In the genomic region with DNA sequence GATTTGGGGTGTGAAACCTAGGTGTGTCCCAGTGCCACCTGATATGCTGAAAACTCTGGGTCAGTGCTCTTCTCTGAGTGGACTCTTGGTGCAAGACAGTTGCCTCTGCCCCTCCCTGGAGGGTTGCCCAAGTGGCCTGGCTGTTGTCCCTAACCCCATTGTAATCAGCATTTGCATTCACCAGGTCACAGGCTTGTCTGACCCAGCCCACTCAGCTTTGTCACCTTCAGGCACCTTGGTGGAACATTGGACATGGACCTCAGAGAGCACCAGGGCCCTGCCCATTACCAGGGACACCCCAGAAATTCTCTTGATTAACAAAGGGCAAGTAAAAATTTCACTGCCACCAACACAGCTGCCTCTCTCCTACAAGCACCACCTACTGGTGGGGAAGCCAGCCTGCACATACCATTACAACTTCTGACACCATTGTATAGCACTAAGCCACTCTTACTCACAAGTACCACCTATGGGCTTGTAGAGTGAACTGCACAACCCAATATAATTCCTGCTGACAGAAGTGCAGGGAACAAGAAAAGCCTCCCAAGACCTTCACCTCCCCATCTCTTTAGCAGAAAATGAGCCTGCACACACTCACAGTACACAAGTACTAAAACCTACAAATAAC, we compare ENCODE assay signal across 1 cellular context.
TF ChIP-seq lines count a peak whose summit lies in the region.

No MANE protein-coding gene starts in this region.

TF ChIP-seq in Ishikawa, 13 proteins besides CTCF, POLR2A, EP300 and RAD21 (continued from another document):
- TF ChIP-seq, protein P1, sequence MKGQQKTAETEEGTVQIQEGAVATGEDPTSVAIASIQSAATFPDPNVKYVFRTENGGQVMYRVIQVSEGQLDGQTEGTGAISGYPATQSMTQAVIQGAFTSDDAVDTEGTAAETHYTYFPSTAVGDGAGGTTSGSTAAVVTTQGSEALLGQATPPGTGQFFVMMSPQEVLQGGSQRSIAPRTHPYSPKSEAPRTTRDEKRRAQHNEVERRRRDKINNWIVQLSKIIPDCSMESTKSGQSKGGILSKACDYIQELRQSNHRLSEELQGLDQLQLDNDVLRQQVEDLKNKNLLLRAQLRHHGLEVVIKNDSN (IDR thresholded peaks at IDR 0.05), result no peak
- TF ChIP-seq YY1 (IDR thresholded peaks at IDR 0.05; ENCODE audit: low read depth) (no peak), TCF12 (IDR thresholded peaks at IDR 0.05; ENCODE audit: low read depth) (no peak), CEBPB (IDR thresholded peaks at IDR 0.05) (no peak)
- TF ChIP-seq, protein P2, sequence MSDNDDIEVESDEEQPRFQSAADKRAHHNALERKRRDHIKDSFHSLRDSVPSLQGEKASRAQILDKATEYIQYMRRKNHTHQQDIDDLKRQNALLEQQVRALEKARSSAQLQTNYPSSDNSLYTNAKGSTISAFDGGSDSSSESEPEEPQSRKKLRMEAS (IDR thresholded peaks at IDR 0.05), result no peak
